In the genomic region with DNA sequence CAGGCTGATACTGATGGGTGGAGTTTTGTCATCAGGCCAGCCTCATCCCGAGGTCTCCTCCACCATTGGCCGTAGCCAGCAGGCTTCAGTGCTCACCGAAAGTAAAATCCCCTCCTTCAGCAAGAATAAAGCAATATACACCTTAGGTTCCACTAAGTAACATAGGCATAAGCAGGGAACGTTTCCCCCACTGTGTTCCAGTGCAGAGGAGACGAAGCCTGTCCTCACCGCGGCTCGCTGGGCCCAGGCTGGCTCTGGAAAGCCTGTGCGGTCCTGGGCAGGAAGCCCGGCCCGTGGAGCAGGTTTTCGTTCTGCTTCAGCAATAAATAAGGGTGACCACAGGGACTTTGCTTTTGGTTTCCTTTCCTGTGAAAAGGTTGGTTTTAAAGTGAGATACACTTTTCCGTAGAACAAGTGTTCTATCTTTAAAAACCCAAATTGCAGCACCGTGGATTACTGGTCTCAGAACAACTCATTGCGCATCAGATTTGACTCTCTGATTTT, we compare ENCODE assay signal across 11 cellular contexts. TPM values are rescaled to one million over a fixed set of nuclear protein-coding genes. Genes with fewer than 3 reads are reported as not detected.
A peak's percentile ranks its signal among the peaks of the same experiment; 100 is the strongest.
DNase-seq lines count a peak whose midpoint lies in the region; ATAC-seq, FAIRE-seq and TF ChIP-seq lines count a peak whose summit lies in the region.
"Had no signal": no experiment of that assay in that cellular context is flagged by ENCODE, and none has a peak within 500 bp of the region (broad histone marks: within the 10 kb centered on the region; RNA-seq: fewer than 3 reads in every experiment).

No MANE protein-coding gene starts in this region.

- H3K79me2 ChIP-seq in GM12878 (ENCODE audit: control insufficient read depth, insufficient read depth, low read length), result no peaks in the 10 kb centered on the region

- peak; percentile 48; the same call in 1 of the 2 replicates for TF ChIP-seq POLR2A in GM12878 (IDR thresholded peaks at IDR 0.05; ENCODE audit: low read depth, low read length)

- SMC1A ChIA-PET in GM12878 (lab: Charles Lee; ENCODE audit: uncharacterized antibody, unreplicated experiment), result no interaction called here

- no peak for TF ChIP-seq CTCF in GM12878 (IDR thresholded peaks at IDR 0.05 in 2 of 3, conservative IDR thresholded peaks at IDR 0.05 in 1 of 3; ENCODE audit: control insufficient read depth in 2 of 3, extremely low read depth in 1 of 3, insufficient read depth in 1 of 3, low read depth in 3 of 3, low read length in 3 of 3)

- in situ Hi-C loops in GM12878 (cut with MboI), result no loop called here

- H3K27ac ChIP-seq in GM12878 (ENCODE audit: control insufficient read depth, insufficient read depth) (peak overlapping the region; percentile 84), SJCRH30 (no peak overlapping the region)

- no peak for FAIRE-seq in GM12878 (lab: Jason Lieb, UNC)
- FAIRE-seq: frontal cortex had no signal

- H3K4me2 ChIP-seq in GM12878 (ENCODE audit: control insufficient read depth, insufficient read depth), result peak overlapping the region; percentile 78

- H3K9me3 ChIP-seq in GM12878 (replicated peaks; ENCODE audit: control insufficient read depth, insufficient read depth, low read length), result no peaks in the 10 kb centered on the region; the same call in 2 of the 3 replicates
- H3K9me3 ChIP-seq in SJCRH30 (replicated peaks), result no peaks in the 10 kb centered on the region

- CTCF ChIA-PET in GM12878 (lab: Yijun Ruan, JAX), result interaction anchor here (0.7 kb wide), 1 partner anchor 136 kb away, joined by 3 read pairs; no protein-coding TSS in a partner anchor

- BruUV-seq in GM12878 (replicated peaks; lab: Mats Ljungman, UMichigan), result no TSS peak

- RAD21 ChIA-PET in GM12878 (lab: Charles Lee; ENCODE audit: unreplicated experiment), result interaction anchor here (0.8 kb wide), 1 partner anchor 236 kb away, joined by 3 read pairs; no protein-coding TSS in a partner anchor

- WGBS in GM12878 (ENCODE audit: insufficient coverage, insufficient replicate concordance, low lambda C conversion rate, missing lambda C conversion rate), result 22% methylated on average over 15 of the region's 15 CpGs

- no peak for TF ChIP-seq EP300 in GM12878 (IDR thresholded peaks at IDR 0.05; ENCODE audit: borderline replicate concordance in 1 of 2, control insufficient read depth in 1 of 2, low read depth in 2 of 2, low read length in 2 of 2)

- H3K4me1 ChIP-seq in GM12878 (ENCODE audit: control insufficient read depth, insufficient read depth, low read length), result peaks cover 19% of the 10 kb centered on the region
- H3K4me1 ChIP-seq in SJCRH30, result no peaks in the 10 kb centered on the region

- H3K36me3 ChIP-seq in GM12878 (ENCODE audit: control insufficient read depth in 2 of 2, insufficient read depth in 2 of 2, low read length in 1 of 2) (peaks cover 11 to 44% of the 10 kb centered on the region in 2 experiments), SJCRH30 (peaks cover 13% of the 10 kb centered on the region; the same call in 1 of the 2 replicates)

- intact Hi-C loops in GM12878 (cut with micrococcal nuclease; ENCODE audit: unreplicated experiment), result no loop called here

- TF ChIP-seq RAD21 in GM12878 (IDR thresholded peaks at IDR 0.05; ENCODE audit: insufficient read depth, low read depth, low read length), result no peak

- no peaks in the 10 kb centered on the region for H4K20me1 ChIP-seq in GM12878 (ENCODE audit: control insufficient read depth, insufficient read depth)

- H3K27me3 ChIP-seq in GM12878 (replicated peaks in 1 of 2; ENCODE audit: control insufficient read depth in 2 of 2, insufficient read depth in 2 of 2, low read length in 1 of 2), result no peaks in the 10 kb centered on the region
- H3K27me3 ChIP-seq in SJCRH30, result no peaks in the 10 kb centered on the region

- H2AFZ ChIP-seq in GM12878 (ENCODE audit: control insufficient read depth, low read depth, low read length), result no peak overlapping the region

- H3K4me3 ChIP-seq in GM12878, result peak overlapping the region; percentile 9; the same call in 1 of the 2 replicates
- H3K4me3 ChIP-seq in SJCRH30, result no peak overlapping the region

- ATAC-seq in GM18520 (IDR thresholded peaks at IDR 0.05; ENCODE audit: unreplicated experiment) (peak; percentile 87), GM21360 (IDR thresholded peaks at IDR 0.05; ENCODE audit: unreplicated experiment) (peak; percentile 87), HG03064 (IDR thresholded peaks at IDR 0.05; ENCODE audit: low read depth, unreplicated experiment) (peak; percentile 92), GM12878 (peak; percentile 96)
- ATAC-seq: HCT116 had no signal

- DNase-seq in GM12878 (ENCODE audit: low read depth, low spot score), result peak; percentile 45
- no peak for DNase-seq in SJCRH30
- no peak for DNase-seq in dermis blood vessel endothelial cell
- no peak for DNase-seq in HT-29 (ENCODE audit: low spot score)
- DNase-seq in stimulated activated CD4-positive, alpha-beta T cell treated with anti-CD3 and anti-CD28 coated beads, Interleukin-1b, Interleukin-23, amount 100 ng/mL, for 48 hours, result no peak
- DNase-seq: NCI-H1105 treated with DMSO at 0.1 percent for 48 hours had no signal

- POLR2A ChIA-PET in GM12878 (lab: Charles Lee), result interaction anchor here (0.6 kb wide), 1 partner anchor 98 kb away, joined by 3 read pairs; no protein-coding TSS in a partner anchor

- H3K9ac ChIP-seq in GM12878 (ENCODE audit: control insufficient read depth, insufficient read depth, low read length), result no peak overlapping the region; the same call in 1 of the 2 replicates

TF ChIP-seq in GM12878, 131 proteins besides CTCF, POLR2A, EP300 and RAD21 (continues in another document):
- TF ChIP-seq TCF3 (IDR thresholded peaks at IDR 0.05; ENCODE audit: borderline replicate concordance, insufficient read depth, low read depth, low read length) (no peak), IKZF2 (IDR thresholded peaks at IDR 0.05) (peak; percentile 31 to 39; a peak in 3 of 4 replicates), ZNF274 (IDR thresholded peaks at IDR 0.05; ENCODE audit: insufficient read depth, insufficient read length) (no peak), POLR2AphosphoS2 (IDR thresholded peaks at IDR 0.05; ENCODE audit: low read depth, low read length) (no peak), LARP7 (IDR thresholded peaks at IDR 0.05) (no peak), FOS (IDR thresholded peaks at IDR 0.05; ENCODE audit: borderline replicate concordance, extremely low read depth, insufficient read length) (no peak), CBFB (IDR thresholded peaks at IDR 0.05; ENCODE audit: low read depth) (0 out of 2 replicates have a peak, but pooled peaks have one; percentile 28), NFIC (IDR thresholded peaks at IDR 0.05; ENCODE audit: low read depth, low read length) (0 out of 2 replicates have a peak, but pooled peaks have one; percentile 20), NFYA (IDR thresholded peaks at IDR 0.05; ENCODE audit: borderline replicate concordance, low read depth, low read length) (no peak), MTA3 (IDR thresholded peaks at IDR 0.05; ENCODE audit: borderline replicate concordance, low read length) (peak; percentile 40; the same call in 1 of the 2 replicates), CHD1 (IDR thresholded peaks at IDR 0.05; ENCODE audit: low read depth, low read length) (no peak), RAD51 (IDR thresholded peaks at IDR 0.05) (no peak), BHLHE40 (IDR thresholded peaks at IDR 0.05; ENCODE audit: borderline replicate concordance in 1 of 2, low read depth in 2 of 2, low read length in 1 of 2) (peak in 1 of 2 experiments; percentile 24; a peak in 1 of 4 replicates)
- TF ChIP-seq, protein P1, sequence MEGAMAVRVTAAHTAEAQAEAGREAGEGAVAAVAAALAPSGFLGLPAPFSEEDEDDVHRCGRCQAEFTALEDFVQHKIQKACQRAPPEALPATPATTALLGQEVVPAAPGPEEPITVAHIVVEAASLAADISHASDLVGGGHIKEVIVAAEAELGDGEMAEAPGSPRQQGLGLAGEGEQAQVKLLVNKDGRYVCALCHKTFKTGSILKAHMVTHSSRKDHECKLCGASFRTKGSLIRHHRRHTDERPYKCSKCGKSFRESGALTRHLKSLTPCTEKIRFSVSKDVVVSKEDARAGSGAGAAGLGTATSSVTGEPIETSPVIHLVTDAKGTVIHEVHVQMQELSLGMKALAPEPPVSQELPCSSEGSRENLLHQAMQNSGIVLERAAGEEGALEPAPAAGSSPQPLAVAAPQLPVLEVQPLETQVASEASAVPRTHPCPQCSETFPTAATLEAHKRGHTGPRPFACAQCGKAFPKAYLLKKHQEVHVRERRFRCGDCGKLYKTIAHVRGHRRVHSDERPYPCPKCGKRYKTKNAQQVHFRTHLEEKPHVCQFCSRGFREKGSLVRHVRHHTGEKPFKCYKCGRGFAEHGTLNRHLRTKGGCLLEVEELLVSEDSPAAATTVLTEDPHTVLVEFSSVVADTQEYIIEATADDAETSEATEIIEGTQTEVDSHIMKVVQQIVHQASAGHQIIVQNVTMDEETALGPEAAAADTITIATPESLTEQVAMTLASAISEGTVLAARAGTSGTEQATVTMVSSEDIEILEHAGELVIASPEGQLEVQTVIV (IDR thresholded peaks at IDR 0.05; ENCODE audit: borderline replicate concordance, partially characterized antibody), result no peak
- TF ChIP-seq, protein P2, sequence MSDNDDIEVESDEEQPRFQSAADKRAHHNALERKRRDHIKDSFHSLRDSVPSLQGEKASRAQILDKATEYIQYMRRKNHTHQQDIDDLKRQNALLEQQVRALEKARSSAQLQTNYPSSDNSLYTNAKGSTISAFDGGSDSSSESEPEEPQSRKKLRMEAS (IDR thresholded peaks at IDR 0.05; ENCODE audit: low read depth, low read length), result no peak

RNA-seq across cellular contexts. Expression of a gene that starts 16.3 kb away (rescaled TPM):
- not detected in 2 replicates for total RNA-seq in GM12878 (2013; cell fraction: nucleolus; rRNA removed)
- not detected in 2 replicates for total RNA-seq in GM12878 (2014; rRNA removed)
- total RNA-seq in GM12878 (2014; rRNA removed; fragmentation: Illumina TruSeq; extraction: Trizol), result not detected in 2 replicates
- total RNA-seq in GM12878 (2021), result not detected in 2 replicates
- 0.93 TPM for polyA plus RNA-seq in GM12878 (2011; ENCODE audit: low read depth)
- 0.30 and 0.35 TPM in 2 replicates for polyA plus RNA-seq in GM12878 (2011; rRNA removed)
- polyA plus RNA-seq in GM12878 (2011; cell fraction: cytosol; rRNA removed), result 0.28 and 0.36 TPM in 2 replicates
- 1.3 and 2.2 TPM in 2 replicates for polyA plus RNA-seq in GM12878 (2011; cell fraction: nucleus; rRNA removed)
- 0.42 and 0.79 TPM in 2 replicates for polyA plus RNA-seq in GM12878 (2012)
- polyA plus RNA-seq in GM12878 (2014; fragmentation: Illumina TruSeq; extraction: Trizol), result not detected in 2 replicates
- under 1 TPM in 1 of 2 experiments, not detected in 1; 0.14 TPM for polyA plus RNA-seq in GM12878 (2014; fragmentation: Nextera tagmentation; extraction: Ambion mirVana)
- 0.18 and 0.22 TPM in 2 replicates for polyA plus RNA-seq in GM12878 (2014; rRNA removed)
- not detected for polyA plus RNA-seq in GM12878 (2016; fragmentation: Nextera tagmentation; extraction: Ambion mirVana)
- polyA minus RNA-seq in GM12878 (2011; rRNA and poly(A)+ RNA removed), result not detected in 2 replicates
- polyA minus RNA-seq in GM12878 (2011; cell fraction: cytosol; rRNA and poly(A)+ RNA removed), result not detected in 2 replicates
- polyA minus RNA-seq in GM12878 (2011; cell fraction: nucleus; rRNA and poly(A)+ RNA removed), result not detected in 2 replicates
- total RNA-seq in SJCRH30 (2014; rRNA removed; shearing (Covaris generic)), result not detected in 2 replicates
- 0.14 and 0.85 TPM in 2 replicates for total RNA-seq in dermis blood vessel endothelial cell
- not detected in 2 replicates for total RNA-seq in HT-29 (2014; rRNA removed; shearing (Covaris generic))
- total RNA-seq: frontal cortex had no signal
